In the genomic region with DNA sequence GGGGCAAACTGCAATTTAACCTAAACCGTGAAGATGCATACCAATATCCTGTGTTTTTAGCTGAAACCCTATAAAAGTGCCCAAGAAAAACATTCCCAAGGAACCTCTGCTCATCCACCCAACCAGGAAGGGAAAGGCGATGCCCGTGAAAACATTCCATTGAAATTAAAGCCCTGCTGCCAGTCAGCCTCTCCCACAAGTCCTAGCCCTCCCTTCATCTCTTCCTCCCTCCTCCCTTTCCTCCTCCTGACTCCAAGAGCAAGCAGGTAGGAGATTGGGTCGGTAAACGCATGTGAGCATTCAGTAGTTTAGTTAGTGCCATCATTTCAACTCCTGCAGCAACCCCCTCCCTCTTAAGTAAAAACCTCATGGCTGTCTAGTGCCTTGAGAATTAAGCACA, we compare ENCODE assay signal across 15 cellular contexts. TPM values are rescaled to one million over a fixed set of nuclear protein-coding genes. Genes with fewer than 3 reads are reported as not detected.
DNase-seq lines count a peak whose midpoint lies in the region; ATAC-seq and TF ChIP-seq lines count a peak whose summit lies in the region.
"Had no signal": no experiment of that assay in that cellular context is flagged by ENCODE, and none has a peak within 500 bp of the region (broad histone marks: within the 10 kb centered on the region; RNA-seq: fewer than 3 reads in every experiment).

No MANE protein-coding gene starts in this region.

- TF ChIP-seq POLR2A in thyroid gland (IDR thresholded peaks at IDR 0.05): no peak

- intact Hi-C loops in thyroid gland (cut with DNase I): no loop called here

- no peak overlapping the region for H4K5ac ChIP-seq in mesendoderm (ENCODE audit: low read length)

- H2BK120ac ChIP-seq in mesendoderm (ENCODE audit: low read depth, low read length): no peak overlapping the region

- no peak overlapping the region for H3K18ac ChIP-seq in mesendoderm (ENCODE audit: low read length)

- no peaks in the 10 kb centered on the region for H3K79me1 ChIP-seq in mesendoderm (ENCODE audit: low read length)

- H3K9me3 ChIP-seq in hepatocyte (ENCODE audit: low read depth): no peaks in the 10 kb centered on the region
- no peaks in the 10 kb centered on the region for H3K9me3 ChIP-seq in thyroid gland

- WGBS in hepatocyte (ENCODE audit: low lambda C conversion rate, missing lambda C conversion rate): 41% methylated on average over 5 of the region's 5 CpGs
- no CpG with 5 or more reads among the region's 5 CpGs for WGBS in mesendoderm (ENCODE audit: extremely low coverage, insufficient coverage, low lambda C conversion rate)
- WGBS in thyroid gland, 2 donors: 35 to 39% methylated on average over 5 of the region's 5 CpGs

- H2AK5ac ChIP-seq in mesendoderm (ENCODE audit: low read length): no peak overlapping the region

- H3K79me2 ChIP-seq in hepatocyte: no peaks in the 10 kb centered on the region
- no peaks in the 10 kb centered on the region for H3K79me2 ChIP-seq in mesendoderm (ENCODE audit: control insufficient read depth, insufficient read depth, low read length)

- H3K4me1 ChIP-seq in hepatocyte (ENCODE audit: insufficient read depth): peaks cover 59% of the 10 kb centered on the region
- H3K4me1 ChIP-seq in mesendoderm (ENCODE audit: control insufficient read depth, low read depth, low read length): peaks cover 7% of the 10 kb centered on the region
- peaks cover 64% of the 10 kb centered on the region in 2 donors for H3K4me1 ChIP-seq in thyroid gland

- no peak overlapping the region for H4K8ac ChIP-seq in mesendoderm (ENCODE audit: low read depth, low read length)

- H2BK15ac ChIP-seq in mesendoderm (replicated peaks; ENCODE audit: low read depth): no peak overlapping the region

- TF ChIP-seq CTCF in hepatocyte (IDR thresholded peaks at IDR 0.05; ENCODE audit: poor library complexity) (no peak), thyroid gland (IDR thresholded peaks at IDR 0.05) (no peak)

- ATAC-seq in GM18873 (IDR thresholded peaks at IDR 0.05; ENCODE audit: low FRiP score, unreplicated experiment) (no peak), GM19351 (IDR thresholded peaks at IDR 0.05; ENCODE audit: unreplicated experiment) (no peak)
- ATAC-seq: HCT116 had no signal

- no peaks in the 10 kb centered on the region for H4K20me1 ChIP-seq in hepatocyte (ENCODE audit: insufficient read depth, poor library complexity, severe bottlenecking)

- no peaks in the 10 kb centered on the region for H3K9me2 ChIP-seq in hepatocyte (replicated peaks; ENCODE audit: insufficient read depth)

- H3K36me3 ChIP-seq in hepatocyte (replicated peaks; ENCODE audit: insufficient read depth, low read depth) (no peaks in the 10 kb centered on the region), mesendoderm (ENCODE audit: control insufficient read depth, insufficient read depth, low read length) (no peaks in the 10 kb centered on the region), thyroid gland (no peaks in the 10 kb centered on the region)

- no peak overlapping the region for H3K4me2 ChIP-seq in hepatocyte
- H3K4me2 ChIP-seq in mesendoderm (ENCODE audit: low read length): no peak overlapping the region

- no peak overlapping the region for H3K23ac ChIP-seq in mesendoderm (ENCODE audit: low read length)

- H3K27me3 ChIP-seq in hepatocyte (no peaks in the 10 kb centered on the region), mesendoderm (ENCODE audit: insufficient read depth, low read length, poor library complexity) (no peaks in the 10 kb centered on the region), thyroid gland (no peaks in the 10 kb centered on the region)

- peak overlapping the region; percentile 91 for H3K27ac ChIP-seq in hepatocyte
- H3K27ac ChIP-seq in mesendoderm (ENCODE audit: low read depth, low read length): no peak overlapping the region
- peak overlapping the region in 2 of 3 donors; percentile 28 to 39 for H3K27ac ChIP-seq in thyroid gland
- H3K27ac ChIP-seq: HL-60 had no signal

- no peak overlapping the region for H2BK5ac ChIP-seq in mesendoderm (ENCODE audit: low read length)

- H3K4me3 ChIP-seq in hepatocyte (no peak overlapping the region), mesendoderm (ENCODE audit: low read length) (no peak overlapping the region), thyroid gland (replicated peaks in 1 of 3) (no peak overlapping the region)

- no peak overlapping the region for H3K56ac ChIP-seq in mesendoderm (ENCODE audit: low read length)

- no peak overlapping the region for H3K9ac ChIP-seq in mesendoderm (ENCODE audit: low read length)

- no peak overlapping the region for H3K4ac ChIP-seq in mesendoderm (ENCODE audit: low read depth, low read length)

- DNase-seq in NCI-H226 (peak; percentile 4), hepatocyte (ENCODE audit: low spot score) (no peak), mesendoderm (peak; percentile 52), thyroid gland (no peak), ecto neural progenitor cell (ENCODE audit: low spot score) (no peak)
- DNase-seq: AML-193, COR-L47, NCI-H1930, NCI-H2171, NCI-H446 treated with DMSO at 0.1 percent for 48 hours, NCI-H82 had no signal

- no peak overlapping the region for H2AFZ ChIP-seq in hepatocyte

RNA-seq across cellular contexts. Expression of gene HES1, which starts 27.7 kb away (rescaled TPM):
- total RNA-seq in hepatocyte (132 and 136 TPM in 2 replicates), thyroid gland (100 to 1,000 TPM; 127 to 193 (median 159) TPM)
- 131 and 142 TPM in 2 replicates for polyA plus RNA-seq in hepatocyte
- 44.3 TPM for polyA plus RNA-seq in mesendoderm (2013, experiment 1 of 2)
- 42.6 TPM for polyA plus RNA-seq in mesendoderm (2013, experiment 2 of 2)

Comparison
In these comparisons a context has a peak if more than half of its experiments do, and no peak if none do; other contexts are left out.
1. DNase-seq: peak in NCI-H226 (single experiment) and mesendoderm (single experiment); none in hepatocyte (single experiment), thyroid gland (0 of 2) and ecto neural progenitor cell (single experiment).